Comparison of ENCODE assay signal across 22 cellular contexts in genomic region chr3:181066688-181067087, GRCh38.
"Had no signal": no experiment of that assay in that cellular context is flagged by ENCODE, and none has a peak within 500 bp of the region (broad histone marks: within the 10 kb centered on the region; RNA-seq: fewer than 3 reads in every experiment).

No MANE protein-coding gene starts in this region.

- H3K4me1 ChIP-seq: colonic mucosa, esophagus muscularis mucosa, foreskin keratinocyte, gastroesophageal sphincter, heart left ventricle, left ventricle myocardium inferior, lower lobe of right lung had no signal

- H3K4me3 ChIP-seq: colonic mucosa, esophagus muscularis mucosa, gastroesophageal sphincter, heart left ventricle, hepatocyte, left ventricle myocardium inferior, lower lobe of right lung, mucosa of descending colon had no signal

- H3K4me1 Mint-ChIP-seq: immature natural killer cell, naive B cell had no signal

- H3K27ac Mint-ChIP-seq: dendritic cell treated with granulocyte-macrophage colony-stimulating factor and Interleukin-4, amounts not matched to agents 40 ng/mL and 50 ng/mL, for 4 days; immature natural killer cell; mesothelial cell of epicardium; naive B cell had no signal

- H3K36me3 Mint-ChIP-seq: mesothelial cell of epicardium, naive B cell had no signal

- H2AFZ ChIP-seq: hepatocyte had no signal

- H3K27me3 ChIP-seq: colonic mucosa, esophagus muscularis mucosa, foreskin keratinocyte, gastroesophageal sphincter, heart left ventricle, hepatocyte had no signal

- H3K9me3 ChIP-seq: colonic mucosa, esophagus muscularis mucosa, lower lobe of right lung had no signal

- H3K79me2 ChIP-seq: hepatocyte had no signal

- H3K27ac ChIP-seq: colonic mucosa, esophagus muscularis mucosa, foreskin keratinocyte, gastroesophageal sphincter, heart left ventricle, hepatocyte, left ventricle myocardium inferior, lower lobe of right lung had no signal

- H3K27me3 Mint-ChIP-seq: dendritic cell treated with granulocyte-macrophage colony-stimulating factor and Interleukin-4, amounts not matched to agents 40 ng/mL and 50 ng/mL, for 4 days had no signal

- H3K4me3 Mint-ChIP-seq: dendritic cell treated with granulocyte-macrophage colony-stimulating factor and Interleukin-4, amounts not matched to agents 40 ng/mL and 50 ng/mL, for 4 days; immature natural killer cell; mesothelial cell of epicardium; naive B cell had no signal

- DNase-seq: colonic mucosa; cortex of kidney; effector memory CD4-positive, alpha-beta T cell; foreskin keratinocyte; heart left ventricle; hypothalamus; immature natural killer cell; islet precursor cell; kidney; kidney glomerular epithelial cell; left colon; left ventricle myocardium inferior; lower lobe of right lung; mesenchymal stem cell; mucosa of descending colon; naive B cell had no signal

- H3K36me3 ChIP-seq: colonic mucosa, esophagus muscularis mucosa, gastroesophageal sphincter, heart left ventricle, left ventricle myocardium inferior, lower lobe of right lung had no signal

- ATAC-seq: foreskin keratinocyte, gastroesophageal sphincter, heart left ventricle, left colon, left lobe of liver, lower lobe of right lung, mucosa of descending colon had no signal

- H3K4me2 ChIP-seq: hepatocyte had no signal
